ENCODE assay signal across 1 cellular context in the genomic region with DNA sequence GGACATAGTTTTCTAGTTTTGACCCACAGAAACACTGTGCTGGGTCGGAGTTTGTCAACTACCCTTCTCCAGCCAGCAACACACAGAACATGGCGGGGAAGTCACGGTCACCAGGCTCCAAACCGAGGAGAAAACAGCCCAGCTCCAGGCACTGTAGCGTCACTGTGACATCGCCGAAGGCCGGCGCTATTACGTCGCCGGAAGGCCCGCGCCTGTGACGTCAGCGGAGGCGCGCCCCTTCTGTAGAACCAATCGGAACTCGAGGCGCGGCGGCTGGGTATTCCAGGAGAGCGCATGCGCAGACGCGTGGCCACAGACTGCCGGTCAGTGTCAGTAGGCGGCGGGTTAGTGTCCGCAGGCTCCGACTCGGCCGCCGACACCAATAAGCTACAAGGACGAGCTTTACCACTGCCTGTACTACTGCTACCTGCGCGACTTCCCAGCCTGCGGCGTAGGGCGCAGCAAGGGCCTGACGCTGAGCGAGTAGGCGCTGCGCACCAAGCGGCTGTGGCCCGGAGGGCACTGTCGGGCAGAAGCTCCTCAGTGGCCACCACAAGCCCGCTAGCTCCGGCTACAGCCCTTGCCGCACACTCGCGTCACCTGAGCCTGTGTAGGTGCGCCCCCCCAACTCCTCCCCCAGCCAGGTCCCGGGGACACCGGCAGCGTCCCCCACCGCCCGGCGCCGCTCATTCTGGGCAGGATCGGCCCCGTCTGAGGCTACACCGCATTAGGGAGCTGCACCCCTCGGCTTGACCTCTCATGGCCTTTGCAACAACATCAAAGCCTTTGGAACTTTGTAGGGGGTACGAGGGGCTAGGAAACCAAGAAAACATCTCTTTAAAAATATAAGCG.
TF ChIP-seq lines count a peak whose summit lies in the region.

No MANE protein-coding gene starts in this region.

TF ChIP-seq in HepG2, 621 proteins besides CTCF, POLR2A, EP300 and RAD21 (continued from another document and continues in another):
- no peak for TF ChIP-seq ZNF20 (CRISPR knock-in tag; IDR thresholded peaks at IDR 0.05)
- TF ChIP-seq, protein P1, sequence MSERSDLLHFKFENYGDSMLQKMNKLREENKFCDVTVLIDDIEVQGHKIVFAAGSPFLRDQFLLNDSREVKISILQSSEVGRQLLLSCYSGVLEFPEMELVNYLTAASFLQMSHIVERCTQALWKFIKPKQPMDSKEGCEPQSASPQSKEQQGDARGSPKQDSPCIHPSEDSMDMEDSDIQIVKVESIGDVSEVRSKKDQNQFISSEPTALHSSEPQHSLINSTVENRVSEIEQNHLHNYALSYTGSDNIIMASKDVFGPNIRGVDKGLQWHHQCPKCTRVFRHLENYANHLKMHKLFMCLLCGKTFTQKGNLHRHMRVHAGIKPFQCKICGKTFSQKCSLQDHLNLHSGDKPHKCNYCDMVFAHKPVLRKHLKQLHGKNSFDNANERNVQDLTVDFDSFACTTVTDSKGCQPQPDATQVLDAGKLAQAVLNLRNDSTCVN (CRISPR knock-in tag; IDR thresholded peaks at IDR 0.05; ENCODE audit: borderline replicate concordance): peak; percentile 27
- TF ChIP-seq, protein P2, sequence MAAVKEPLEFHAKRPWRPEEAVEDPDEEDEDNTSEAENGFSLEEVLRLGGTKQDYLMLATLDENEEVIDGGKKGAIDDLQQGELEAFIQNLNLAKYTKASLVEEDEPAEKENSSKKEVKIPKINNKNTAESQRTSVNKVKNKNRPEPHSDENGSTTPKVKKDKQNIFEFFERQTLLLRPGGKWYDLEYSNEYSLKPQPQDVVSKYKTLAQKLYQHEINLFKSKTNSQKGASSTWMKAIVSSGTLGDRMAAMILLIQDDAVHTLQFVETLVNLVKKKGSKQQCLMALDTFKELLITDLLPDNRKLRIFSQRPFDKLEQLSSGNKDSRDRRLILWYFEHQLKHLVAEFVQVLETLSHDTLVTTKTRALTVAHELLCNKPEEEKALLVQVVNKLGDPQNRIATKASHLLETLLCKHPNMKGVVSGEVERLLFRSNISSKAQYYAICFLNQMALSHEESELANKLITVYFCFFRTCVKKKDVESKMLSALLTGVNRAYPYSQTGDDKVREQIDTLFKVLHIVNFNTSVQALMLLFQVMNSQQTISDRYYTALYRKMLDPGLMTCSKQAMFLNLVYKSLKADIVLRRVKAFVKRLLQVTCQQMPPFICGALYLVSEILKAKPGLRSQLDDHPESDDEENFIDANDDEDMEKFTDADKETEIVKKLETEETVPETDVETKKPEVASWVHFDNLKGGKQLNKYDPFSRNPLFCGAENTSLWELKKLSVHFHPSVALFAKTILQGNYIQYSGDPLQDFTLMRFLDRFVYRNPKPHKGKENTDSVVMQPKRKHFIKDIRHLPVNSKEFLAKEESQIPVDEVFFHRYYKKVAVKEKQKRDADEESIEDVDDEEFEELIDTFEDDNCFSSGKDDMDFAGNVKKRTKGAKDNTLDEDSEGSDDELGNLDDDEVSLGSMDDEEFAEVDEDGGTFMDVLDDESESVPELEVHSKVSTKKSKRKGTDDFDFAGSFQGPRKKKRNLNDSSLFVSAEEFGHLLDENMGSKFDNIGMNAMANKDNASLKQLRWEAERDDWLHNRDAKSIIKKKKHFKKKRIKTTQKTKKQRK (IDR thresholded peaks at IDR 0.05; ENCODE audit: low read length): no peak
- TF ChIP-seq ZNF777 (CRISPR knock-in tag; IDR thresholded peaks at IDR 0.05): peak; percentile 49
- TF ChIP-seq, protein P3, sequence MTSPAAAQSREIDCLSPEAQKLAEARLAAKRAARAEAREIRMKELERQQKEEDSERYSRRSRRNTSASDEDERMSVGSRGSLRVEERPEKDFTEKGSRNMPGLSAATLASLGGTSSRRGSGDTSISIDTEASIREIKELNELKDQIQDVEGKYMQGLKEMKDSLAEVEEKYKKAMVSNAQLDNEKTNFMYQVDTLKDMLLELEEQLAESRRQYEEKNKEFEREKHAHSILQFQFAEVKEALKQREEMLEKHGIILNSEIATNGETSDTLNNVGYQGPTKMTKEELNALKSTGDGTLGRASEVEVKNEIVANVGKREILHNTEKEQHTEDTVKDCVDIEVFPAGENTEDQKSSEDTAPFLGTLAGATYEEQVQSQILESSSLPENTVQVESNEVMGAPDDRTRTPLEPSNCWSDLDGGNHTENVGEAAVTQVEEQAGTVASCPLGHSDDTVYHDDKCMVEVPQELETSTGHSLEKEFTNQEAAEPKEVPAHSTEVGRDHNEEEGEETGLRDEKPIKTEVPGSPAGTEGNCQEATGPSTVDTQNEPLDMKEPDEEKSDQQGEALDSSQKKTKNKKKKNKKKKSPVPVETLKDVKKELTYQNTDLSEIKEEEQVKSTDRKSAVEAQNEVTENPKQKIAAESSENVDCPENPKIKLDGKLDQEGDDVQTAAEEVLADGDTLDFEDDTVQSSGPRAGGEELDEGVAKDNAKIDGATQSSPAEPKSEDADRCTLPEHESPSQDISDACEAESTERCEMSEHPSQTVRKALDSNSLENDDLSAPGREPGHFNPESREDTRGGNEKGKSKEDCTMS (CRISPR knock-in tag; conservative IDR thresholded peaks at IDR 0.05): no peak
- peak; percentile 59 for TF ChIP-seq GABPA (IDR thresholded peaks at IDR 0.05; ENCODE audit: low read depth, low read length)
- TF ChIP-seq GABPA (CRISPR knock-in tag; IDR thresholded peaks at IDR 0.05; ENCODE audit: low read depth): peak; percentile 90
- TF ChIP-seq ZNF781 (CRISPR knock-in tag; IDR thresholded peaks at IDR 0.05; ENCODE audit: borderline replicate concordance, not compliant biosample characterization): no peak
- peak; percentile 48; the same call in 1 of the 2 replicates for TF ChIP-seq ZBTB7B (CRISPR knock-in tag; IDR thresholded peaks at IDR 0.05)
- TF ChIP-seq, protein P4, sequence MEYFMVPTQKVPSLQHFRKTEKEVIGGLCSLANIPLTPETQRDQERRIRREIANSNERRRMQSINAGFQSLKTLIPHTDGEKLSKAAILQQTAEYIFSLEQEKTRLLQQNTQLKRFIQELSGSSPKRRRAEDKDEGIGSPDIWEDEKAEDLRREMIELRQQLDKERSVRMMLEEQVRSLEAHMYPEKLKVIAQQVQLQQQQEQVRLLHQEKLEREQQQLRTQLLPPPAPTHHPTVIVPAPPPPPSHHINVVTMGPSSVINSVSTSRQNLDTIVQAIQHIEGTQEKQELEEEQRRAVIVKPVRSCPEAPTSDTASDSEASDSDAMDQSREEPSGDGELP (IDR thresholded peaks at IDR 0.05; ENCODE audit: borderline replicate concordance, low read depth): no peak
- TF ChIP-seq MTA3 (CRISPR knock-in tag; IDR thresholded peaks at IDR 0.05): no peak
- TF ChIP-seq ZFY (CRISPR knock-in tag; IDR thresholded peaks at IDR 0.05): peak; percentile 85
- TF ChIP-seq NFIC (IDR thresholded peaks at IDR 0.05; ENCODE audit: low read length): no peak
- TF ChIP-seq, protein P5, sequence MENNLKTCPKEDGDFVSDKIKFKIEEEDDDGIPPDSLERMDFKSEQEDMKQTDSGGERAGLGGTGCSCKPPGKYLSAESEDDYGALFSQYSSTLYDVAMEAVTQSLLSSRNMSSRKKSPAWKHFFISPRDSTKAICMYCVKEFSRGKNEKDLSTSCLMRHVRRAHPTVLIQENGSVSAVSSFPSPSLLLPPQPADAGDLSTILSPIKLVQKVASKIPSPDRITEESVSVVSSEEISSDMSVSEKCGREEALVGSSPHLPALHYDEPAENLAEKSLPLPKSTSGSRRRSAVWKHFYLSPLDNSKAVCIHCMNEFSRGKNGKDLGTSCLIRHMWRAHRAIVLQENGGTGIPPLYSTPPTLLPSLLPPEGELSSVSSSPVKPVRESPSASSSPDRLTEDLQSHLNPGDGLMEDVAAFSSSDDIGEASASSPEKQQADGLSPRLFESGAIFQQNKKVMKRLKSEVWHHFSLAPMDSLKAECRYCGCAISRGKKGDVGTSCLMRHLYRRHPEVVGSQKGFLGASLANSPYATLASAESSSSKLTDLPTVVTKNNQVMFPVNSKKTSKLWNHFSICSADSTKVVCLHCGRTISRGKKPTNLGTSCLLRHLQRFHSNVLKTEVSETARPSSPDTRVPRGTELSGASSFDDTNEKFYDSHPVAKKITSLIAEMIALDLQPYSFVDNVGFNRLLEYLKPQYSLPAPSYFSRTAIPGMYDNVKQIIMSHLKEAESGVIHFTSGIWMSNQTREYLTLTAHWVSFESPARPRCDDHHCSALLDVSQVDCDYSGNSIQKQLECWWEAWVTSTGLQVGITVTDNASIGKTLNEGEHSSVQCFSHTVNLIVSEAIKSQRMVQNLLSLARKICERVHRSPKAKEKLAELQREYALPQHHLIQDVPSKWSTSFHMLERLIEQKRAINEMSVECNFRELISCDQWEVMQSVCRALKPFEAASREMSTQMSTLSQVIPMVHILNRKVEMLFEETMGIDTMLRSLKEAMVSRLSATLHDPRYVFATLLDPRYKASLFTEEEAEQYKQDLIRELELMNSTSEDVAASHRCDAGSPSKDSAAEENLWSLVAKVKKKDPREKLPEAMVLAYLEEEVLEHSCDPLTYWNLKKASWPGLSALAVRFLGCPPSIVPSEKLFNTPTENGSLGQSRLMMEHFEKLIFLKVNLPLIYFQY (CRISPR knock-in tag; IDR thresholded peaks at IDR 0.05; ENCODE audit: borderline replicate concordance): no peak
- no peak; the same call in 1 of the 2 replicates for TF ChIP-seq ZNF556 (CRISPR knock-in tag; IDR thresholded peaks at IDR 0.05; ENCODE audit: borderline replicate concordance)
- TF ChIP-seq NRL (CRISPR knock-in tag; IDR thresholded peaks at IDR 0.05; ENCODE audit: borderline replicate concordance): peak; percentile 52
- TF ChIP-seq TARDBP (CRISPR knock-in tag; IDR thresholded peaks at IDR 0.05): peak; percentile 80
- TF ChIP-seq, protein P6, sequence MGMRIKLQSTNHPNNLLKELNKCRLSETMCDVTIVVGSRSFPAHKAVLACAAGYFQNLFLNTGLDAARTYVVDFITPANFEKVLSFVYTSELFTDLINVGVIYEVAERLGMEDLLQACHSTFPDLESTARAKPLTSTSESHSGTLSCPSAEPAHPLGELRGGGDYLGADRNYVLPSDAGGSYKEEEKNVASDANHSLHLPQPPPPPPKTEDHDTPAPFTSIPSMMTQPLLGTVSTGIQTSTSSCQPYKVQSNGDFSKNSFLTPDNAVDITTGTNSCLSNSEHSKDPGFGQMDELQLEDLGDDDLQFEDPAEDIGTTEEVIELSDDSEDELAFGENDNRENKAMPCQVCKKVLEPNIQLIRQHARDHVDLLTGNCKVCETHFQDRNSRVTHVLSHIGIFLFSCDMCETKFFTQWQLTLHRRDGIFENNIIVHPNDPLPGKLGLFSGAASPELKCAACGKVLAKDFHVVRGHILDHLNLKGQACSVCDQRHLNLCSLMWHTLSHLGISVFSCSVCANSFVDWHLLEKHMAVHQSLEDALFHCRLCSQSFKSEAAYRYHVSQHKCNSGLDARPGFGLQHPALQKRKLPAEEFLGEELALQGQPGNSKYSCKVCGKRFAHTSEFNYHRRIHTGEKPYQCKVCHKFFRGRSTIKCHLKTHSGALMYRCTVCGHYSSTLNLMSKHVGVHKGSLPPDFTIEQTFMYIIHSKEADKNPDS (CRISPR knock-in tag; IDR thresholded peaks at IDR 0.05): no peak
- no peak for TF ChIP-seq ZNF674 (CRISPR knock-in tag; IDR thresholded peaks at IDR 0.05; ENCODE audit: low read depth)
- TF ChIP-seq KAT2B (IDR thresholded peaks at IDR 0.05; ENCODE audit: borderline replicate concordance, low read depth, low read length): no peak
- no peak for TF ChIP-seq ZNF766 (CRISPR knock-in tag; IDR thresholded peaks at IDR 0.05; ENCODE audit: borderline replicate concordance)
- no peak for TF ChIP-seq PCBP1 (IDR thresholded peaks at IDR 0.05; ENCODE audit: borderline replicate concordance, low read depth, low read length)
- 0 out of 2 replicates have a peak, but pooled peaks have one; percentile 21 for TF ChIP-seq ZNF749 (CRISPR knock-in tag; IDR thresholded peaks at IDR 0.05; ENCODE audit: borderline replicate concordance)
- TF ChIP-seq MAFK (conservative IDR thresholded peaks at IDR 0.05 in 1 of 2, IDR thresholded peaks at IDR 0.05 in 1 of 2; ENCODE audit: low read length in 2 of 2): no peak
- no peak for TF ChIP-seq ZFAT (CRISPR knock-in tag; conservative IDR thresholded peaks at IDR 0.05)
- peak; percentile 47; the same call in 1 of the 2 replicates for TF ChIP-seq SOX5 (CRISPR knock-in tag; IDR thresholded peaks at IDR 0.05; ENCODE audit: borderline replicate concordance)
- peak; percentile 49; the same call in 1 of the 2 replicates for TF ChIP-seq HDAC2 (CRISPR knock-in tag; IDR thresholded peaks at IDR 0.05)
- peak; percentile 82; the same call in 1 of the 2 replicates for TF ChIP-seq ZNF788 (CRISPR knock-in tag; IDR thresholded peaks at IDR 0.05; ENCODE audit: borderline replicate concordance)
- TF ChIP-seq, protein P7, sequence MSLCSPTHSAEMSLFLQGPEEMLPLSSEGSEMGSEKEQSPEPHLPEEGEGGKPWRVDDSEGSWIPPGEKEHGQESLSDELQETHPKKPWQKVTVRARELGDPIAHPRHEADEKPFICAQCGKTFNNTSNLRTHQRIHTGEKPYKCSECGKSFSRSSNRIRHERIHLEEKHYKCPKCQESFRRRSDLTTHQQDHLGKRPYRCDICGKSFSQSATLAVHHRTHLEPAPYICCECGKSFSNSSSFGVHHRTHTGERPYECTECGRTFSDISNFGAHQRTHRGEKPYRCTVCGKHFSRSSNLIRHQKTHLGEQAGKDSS (CRISPR knock-in tag; IDR thresholded peaks at IDR 0.05; ENCODE audit: borderline replicate concordance, low read depth): no peak
- no peak for TF ChIP-seq RNF2 (conservative IDR thresholded peaks at IDR 0.05; ENCODE audit: low read depth)
- peak; percentile 66; the same call in 1 of the 2 replicates for TF ChIP-seq SRY (CRISPR knock-in tag; IDR thresholded peaks at IDR 0.05)
- TF ChIP-seq ZMYM2 (CRISPR knock-in tag; IDR thresholded peaks at IDR 0.05): peak; percentile 82; the same call in 1 of the 2 replicates
- TF ChIP-seq PRMT3 (CRISPR knock-in tag; IDR thresholded peaks at IDR 0.05; ENCODE audit: borderline replicate concordance, low read depth): peak; percentile 57; the same call in 1 of the 2 replicates
- TF ChIP-seq ZNF75D (CRISPR knock-in tag; IDR thresholded peaks at IDR 0.05; ENCODE audit: borderline replicate concordance): no peak
- TF ChIP-seq ZNF225 (CRISPR knock-in tag; IDR thresholded peaks at IDR 0.05): no peak; the same call in 1 of the 2 replicates
- no peak for TF ChIP-seq BCL6 (CRISPR knock-in tag; IDR thresholded peaks at IDR 0.05)
- TF ChIP-seq, protein P8, sequence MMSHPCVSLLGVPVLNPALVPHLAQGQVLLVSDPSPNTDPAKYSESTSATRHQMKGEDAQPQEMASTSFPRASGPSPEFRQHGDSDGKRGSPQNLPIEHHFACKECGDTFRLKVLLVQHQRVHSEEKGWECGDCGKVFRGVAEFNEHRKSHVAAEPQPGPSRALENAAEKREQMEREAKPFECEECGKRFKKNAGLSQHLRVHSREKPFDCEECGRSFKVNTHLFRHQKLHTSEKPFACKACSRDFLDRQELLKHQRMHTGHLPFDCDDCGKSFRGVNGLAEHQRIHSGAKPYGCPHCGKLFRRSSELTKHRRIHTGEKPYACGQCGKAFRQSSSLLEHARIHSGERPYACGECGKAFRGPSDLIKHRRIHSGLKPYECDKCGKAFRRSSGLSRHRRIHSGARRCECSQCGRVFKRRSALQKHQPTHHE (CRISPR knock-in tag; IDR thresholded peaks at IDR 0.05; ENCODE audit: borderline replicate concordance): no peak; the same call in 1 of the 2 replicates
- TF ChIP-seq, protein P9, sequence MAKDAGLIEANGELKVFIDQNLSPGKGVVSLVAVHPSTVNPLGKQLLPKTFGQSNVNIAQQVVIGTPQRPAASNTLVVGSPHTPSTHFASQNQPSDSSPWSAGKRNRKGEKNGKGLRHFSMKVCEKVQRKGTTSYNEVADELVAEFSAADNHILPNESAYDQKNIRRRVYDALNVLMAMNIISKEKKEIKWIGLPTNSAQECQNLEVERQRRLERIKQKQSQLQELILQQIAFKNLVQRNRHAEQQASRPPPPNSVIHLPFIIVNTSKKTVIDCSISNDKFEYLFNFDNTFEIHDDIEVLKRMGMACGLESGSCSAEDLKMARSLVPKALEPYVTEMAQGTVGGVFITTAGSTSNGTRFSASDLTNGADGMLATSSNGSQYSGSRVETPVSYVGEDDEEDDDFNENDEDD (CRISPR knock-in tag; IDR thresholded peaks at IDR 0.05; ENCODE audit: borderline replicate concordance): peak; percentile 73; the same call in 1 of the 2 replicates
- peak; percentile 73 for TF ChIP-seq MED1 (CRISPR knock-in tag; IDR thresholded peaks at IDR 0.05)
